In genomic region chr2:74164761-74165160, GRCh38 we compare ENCODE assay signal across 9 cellular contexts.
"Had no signal": no experiment of that assay in that cellular context is flagged by ENCODE, and none has a peak within 500 bp of the region (broad histone marks: within the 10 kb centered on the region; RNA-seq: fewer than 3 reads in every experiment).

No MANE protein-coding gene starts in this region.

- DNase-seq: H9, HCEC 1CT, HFFc6, KG1 had no signal

- H3K4me2 ChIP-seq: GM23338 had no signal

- FAIRE-seq: H1, H54, HepG2, HTR-8/SVneo had no signal

- H2AFZ ChIP-seq: GM23338 had no signal

- ATAC-seq: GM23338, HepG2 had no signal

- H3K4me3 ChIP-seq: GM23338 had no signal
